ENCODE assay signal across 28 cellular contexts in genomic region chr18:31590570-31590969, GRCh38. TPM values are rescaled to one million over a fixed set of nuclear protein-coding genes. Genes with fewer than 3 reads are reported as not detected.
"Had no signal": no experiment of that assay in that cellular context is flagged by ENCODE, and none has a peak within 500 bp of the region (broad histone marks: within the 10 kb centered on the region; RNA-seq: fewer than 3 reads in every experiment).

No MANE protein-coding gene starts in this region.

- H3K36me3 ChIP-seq: Peyer's patch, SJCRH30 had no signal

- ATAC-seq: activated T-cell treated with anti-CD3 and anti-CD28 coated beads, Interleukin-2, amount 50 U/mL, for 4 hours had no signal

- H3K9ac ChIP-seq: KMS-11, SK-N-SH had no signal

- H3K4me3 Mint-ChIP-seq: activated B cell treated with CpG ODN at 0.5 μM for 24 hours; activated CD4-positive, alpha-beta T cell treated with anti-CD3 and anti-CD28 coated beads, Interleukin-2, amount 10 ng/mL, durations not matched to agents 24 days and 14 days; activated naive CD8-positive, alpha-beta T cell; activated T-cell treated with anti-CD3 and anti-CD28 coated beads, Interleukin-2, amount 50 U/mL, for 4 hours; T-helper 1 cell treated with Interleukin-12 subunit alpha and Interleukin-12 subunit beta and Interleukin-4 antibody, amounts not matched to agents 30 μg/mL and 1 μg/mL, for 36 hours had no signal

- H3K36me3 Mint-ChIP-seq: activated naive CD8-positive, alpha-beta T cell had no signal

- H3K27ac Mint-ChIP-seq: activated B cell treated with CpG ODN at 0.5 μM for 24 hours; activated CD4-positive, alpha-beta T cell treated with anti-CD3 and anti-CD28 coated beads, Interleukin-2, amount 10 ng/mL, durations not matched to agents 24 days and 14 days; activated naive CD8-positive, alpha-beta T cell; T-helper 1 cell treated with Interleukin-12 subunit alpha and Interleukin-12 subunit beta and Interleukin-4 antibody, amounts not matched to agents 30 μg/mL and 1 μg/mL, for 36 hours had no signal

- H3K27me3 ChIP-seq: Peyer's patch, SJCRH30 had no signal

- H3K9me3 ChIP-seq: Peyer's patch, SJCRH30, SK-N-SH had no signal

- H3K4me3 ChIP-seq: Peyer's patch, SJCRH30 had no signal

- H3K27ac ChIP-seq: KMS-11, Peyer's patch, RWPE1, SJCRH30 had no signal

- H3K4me1 Mint-ChIP-seq: activated B cell treated with CpG ODN at 0.5 μM for 24 hours; activated CD4-positive, alpha-beta T cell treated with anti-CD3 and anti-CD28 coated beads, Interleukin-2, amount 10 ng/mL, durations not matched to agents 24 days and 14 days had no signal

- H3K4me2 ChIP-seq: KMS-11, SK-N-SH had no signal

- H3K9me3 Mint-ChIP-seq: activated B cell treated with CpG ODN at 0.5 μM for 24 hours; activated CD4-positive, alpha-beta T cell treated with anti-CD3 and anti-CD28 coated beads, Interleukin-2, amount 10 ng/mL, durations not matched to agents 24 days and 14 days; activated T-cell treated with anti-CD3 and anti-CD28 coated beads, Interleukin-2, amount 50 U/mL, for 4 hours; T-helper 1 cell treated with Interleukin-12 subunit alpha and Interleukin-12 subunit beta and Interleukin-4 antibody, amounts not matched to agents 30 μg/mL and 1 μg/mL, for 36 hours had no signal

- FAIRE-seq: astrocyte had no signal

- DNase-seq: activated B cell treated with CpG ODN at 0.5 μM for 24 hours; activated CD4-positive, alpha-beta T cell treated with anti-CD3 and anti-CD28 coated beads for 1 hour; activated CD4-positive, alpha-beta T cell treated with anti-CD3 and anti-CD28 coated beads, Interleukin-2, amount 10 ng/mL, durations not matched to agents 24 days and 14 days; activated CD4-positive, alpha-beta T cell treated with anti-CD3 and anti-CD28 coated beads, Interleukin-2, amount 50 U/mL, for 48 hours; activated CD8-positive, alpha-beta memory T cell treated with anti-CD3 and anti-CD28 coated beads for 24 hours; activated effector memory CD4-positive, alpha-beta T cell treated with anti-CD3 and anti-CD28 coated beads, Interleukin-2, amount 50 U/mL, for 16 hours; activated naive CD4-positive, alpha-beta T cell treated with Interleukin-2 at 50 U/mL for 16 hours; activated T-cell treated with anti-CD3 and anti-CD28 coated beads, Interleukin-2, amount 50 U/mL, for 4 hours; amygdala; caudate nucleus; NCI-H1092; NCI-H1417; NCI-H2029; NCI-H345; NCI-H510A; NCI-H526 treated with DMSO at 0.1 percent for 48 hours; NK-92 treated with Interleukin-12 subunit alpha and Interleukin-12 subunit beta, amount 100 ng/mL, for 24 hours; Peyer's patch; Right ventricle myocardium superior; SJCRH30; SK-N-SH; SW 1271 had no signal

- H3K27me3 Mint-ChIP-seq: activated B cell treated with CpG ODN at 0.5 μM for 24 hours had no signal

- H3K4me1 ChIP-seq: Peyer's patch, SJCRH30 had no signal

RNA-seq across cellular contexts. Expression of gene TTR, which starts 1.1 kb away (rescaled TPM):
- total RNA-seq: activated B cell treated with CpG ODN at 0.5 μM for 24 hours; activated CD4-positive, alpha-beta T cell treated with anti-CD3 and anti-CD28 coated beads, Interleukin-2, amount 10 ng/mL, durations not matched to agents 24 days and 14 days; astrocyte; MCF 10A; Right ventricle myocardium superior; SJCRH30 had no signal
- polyA plus RNA-seq: SK-N-SH had no signal
